2 cellular contexts compared by ENCODE assay signal in genomic region chr12:49496417-49497360, GRCh38.
TF ChIP-seq lines count a peak whose summit lies in the region.

No MANE protein-coding gene starts in this region.

TF ChIP-seq in GM23338, 12 proteins besides CTCF, POLR2A, EP300 and RAD21:
- no peak for TF ChIP-seq REST (IDR thresholded peaks at IDR 0.05; ENCODE audit: unreplicated experiment)
- no peak for TF ChIP-seq EZH2 (IDR thresholded peaks at IDR 0.05; ENCODE audit: low read depth, unreplicated experiment)
- TF ChIP-seq ZNF462 (CRISPR knock-in tag; IDR thresholded peaks at IDR 0.05): no peak
- TF ChIP-seq ETS1 (IDR thresholded peaks at IDR 0.05): no peak
- no peak for TF ChIP-seq CREB1 (CRISPR knock-in tag; IDR thresholded peaks at IDR 0.05; ENCODE audit: low read depth)
- TF ChIP-seq JUNB (IDR thresholded peaks at IDR 0.05; ENCODE audit: unreplicated experiment): no peak
- no peak for TF ChIP-seq EZH2phosphoT487 (IDR thresholded peaks at IDR 0.05; ENCODE audit: unreplicated experiment)
- TF ChIP-seq ZNF331 (CRISPR knock-in tag; IDR thresholded peaks at IDR 0.05; ENCODE audit: low read depth): no peak
- no peak for TF ChIP-seq POLR2AphosphoS5 (IDR thresholded peaks at IDR 0.05; ENCODE audit: low read depth)
- no peak for TF ChIP-seq NANOG (IDR thresholded peaks at IDR 0.05; ENCODE audit: borderline replicate concordance)
- TF ChIP-seq ZNF114 (CRISPR knock-in tag; IDR thresholded peaks at IDR 0.05): no peak
- TF ChIP-seq STAT1 (IDR thresholded peaks at IDR 0.05; ENCODE audit: unreplicated experiment): no peak

TF ChIP-seq in WTC11, 78 proteins besides CTCF, POLR2A, EP300 and RAD21 (continued from another document):
- TF ChIP-seq ZNF671 (CRISPR knock-in tag; IDR thresholded peaks at IDR 0.05) (no peak), ZBTB21 (CRISPR knock-in tag; IDR thresholded peaks at IDR 0.05; ENCODE audit: borderline replicate concordance) (no peak), ZNF138 (CRISPR knock-in tag; conservative IDR thresholded peaks at IDR 0.05) (no peak), USF2 (CRISPR knock-in tag; IDR thresholded peaks at IDR 0.05) (no peak), TEAD1 (CRISPR knock-in tag; IDR thresholded peaks at IDR 0.05) (no peak), ZNF396 (CRISPR knock-in tag; IDR thresholded peaks at IDR 0.05; ENCODE audit: borderline replicate concordance) (no peak), MLX (CRISPR knock-in tag; IDR thresholded peaks at IDR 0.05) (no peak), RORB (CRISPR knock-in tag; IDR thresholded peaks at IDR 0.05) (no peak), ZBTB43 (CRISPR knock-in tag; IDR thresholded peaks at IDR 0.05) (no peak)
